Comparison of ENCODE assay signal across 11 cellular contexts in the genomic region with DNA sequence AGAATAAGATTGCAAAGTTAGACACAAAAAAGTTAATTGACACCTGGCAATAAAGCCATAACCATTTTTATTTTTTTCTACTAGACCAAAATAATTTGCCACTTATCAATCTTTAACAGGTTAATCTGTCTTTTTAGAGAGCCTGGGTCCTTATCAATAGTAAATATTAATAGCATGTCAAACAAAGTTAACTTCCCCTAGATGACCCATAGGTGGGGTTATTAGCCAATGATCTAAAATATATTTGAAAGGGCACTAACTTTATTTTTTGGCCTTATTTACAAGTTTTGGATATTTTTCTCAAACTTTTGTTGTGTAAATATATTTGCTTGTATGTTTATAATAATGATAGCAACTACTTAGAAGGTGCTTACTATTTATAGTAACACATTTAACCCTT. TPM values are rescaled to one million over a fixed set of nuclear protein-coding genes. Genes with fewer than 3 reads are reported as not detected.
A peak's percentile ranks its signal among the peaks of the same experiment; 100 is the strongest.
DNase-seq lines count a peak whose midpoint lies in the region; ATAC-seq and TF ChIP-seq lines count a peak whose summit lies in the region.
"Had no signal": no experiment of that assay in that cellular context is flagged by ENCODE, and none has a peak within 500 bp of the region (broad histone marks: within the 10 kb centered on the region; RNA-seq: fewer than 3 reads in every experiment).

No MANE protein-coding gene starts in this region.

- H3K4me3 ChIP-seq in Caco-2 (ENCODE audit: low read depth, low read length) (no peak overlapping the region), neural progenitor cell (no peak overlapping the region)

- H4K20me1 ChIP-seq in neural progenitor cell (ENCODE audit: low read depth) = no peaks in the 10 kb centered on the region

- H3K4me2 ChIP-seq in neural progenitor cell = no peak overlapping the region

- H3K36me3 Mint-ChIP-seq in Caco-2 (ENCODE audit: insufficient read depth, unreplicated experiment) (no peaks in the 10 kb centered on the region), MCF 10A (ENCODE audit: insufficient read depth, unreplicated experiment) (no peaks in the 10 kb centered on the region), neural progenitor cell (no peaks in the 10 kb centered on the region)

- H3K27ac Mint-ChIP-seq in Caco-2 (ENCODE audit: unreplicated experiment) (no peak overlapping the region), MCF 10A (ENCODE audit: low read depth, unreplicated experiment) (no peak overlapping the region), neural progenitor cell (no peak overlapping the region)
- H3K27ac Mint-ChIP-seq: activated T-cell treated with anti-CD3 and anti-CD28 coated beads, Interleukin-2, amount 50 U/mL, for 24 hours had no signal

- H3K9me3 Mint-ChIP-seq in Caco-2 (ENCODE audit: unreplicated experiment) (no peaks in the 10 kb centered on the region), MCF 10A (ENCODE audit: unreplicated experiment) (no peaks in the 10 kb centered on the region), neural progenitor cell (no peaks in the 10 kb centered on the region)
- H3K9me3 Mint-ChIP-seq: activated T-cell treated with anti-CD3 and anti-CD28 coated beads, Interleukin-2, amount 50 U/mL, for 24 hours had no signal

- in situ Hi-C loops in GM13976 (cut with MboI; ENCODE audit: low sequenced_read_pairs, unreplicated experiment) = no loop called here

- H3K36me3 ChIP-seq in Caco-2 (ENCODE audit: control insufficient read depth, insufficient read depth, low read length) (no peaks in the 10 kb centered on the region), neural progenitor cell (no peaks in the 10 kb centered on the region)

- H3K9me3 ChIP-seq in Caco-2 = no peaks in the 10 kb centered on the region
- no peaks in the 10 kb centered on the region for H3K9me3 ChIP-seq in neural progenitor cell (ENCODE audit: low read depth)

- TF ChIP-seq CTCF in Caco-2 (IDR thresholded peaks at IDR 0.05; ENCODE audit: insufficient read depth in 1 of 2, low read depth in 1 of 2, low read length in 1 of 2, severe bottlenecking in 1 of 2, unreplicated experiment in 1 of 2) = peak; percentile 54 to 56
- peak; percentile 36 for TF ChIP-seq CTCF in MCF 10A (IDR thresholded peaks at IDR 0.05; ENCODE audit: unreplicated experiment)
- peak; percentile 49 for TF ChIP-seq CTCF in neural progenitor cell (IDR thresholded peaks at IDR 0.05)
- TF ChIP-seq CTCF in GM13976 (IDR thresholded peaks at IDR 0.05; ENCODE audit: borderline replicate concordance, control extremely low read depth, extremely low read depth, insufficient read depth, missing control alignments) = no peak

- CTCF ChIA-PET in Caco-2 (lab: Charles Lee) = interaction anchor here (0.6 to 4.5 kb wide), 7 partner anchors 68 to 239 kb away, joined by 3 to 51 read pairs (median 3); no protein-coding TSS in a partner anchor
- CTCF ChIA-PET in MCF 10A (lab: Yijun Ruan, JAX) = interaction anchor here (0.7 to 4.5 kb wide), 4 partner anchors 9 to 235 kb away, joined by 3 to 15 read pairs (median 4); no protein-coding TSS in a partner anchor

- no peaks in the 10 kb centered on the region for H3K27me3 Mint-ChIP-seq in Caco-2 (ENCODE audit: insufficient read depth, unreplicated experiment)
- no peaks in the 10 kb centered on the region for H3K27me3 Mint-ChIP-seq in MCF 10A (ENCODE audit: insufficient read depth, unreplicated experiment)
- peaks cover 21% of the 10 kb centered on the region for H3K27me3 Mint-ChIP-seq in neural progenitor cell (ENCODE audit: insufficient read depth, low read depth)
- H3K27me3 Mint-ChIP-seq: activated T-cell treated with anti-CD3 and anti-CD28 coated beads, Interleukin-2, amount 50 U/mL, for 24 hours had no signal

- no peak for DNase-seq in Caco-2
- peak; percentile 61 for DNase-seq in HuH-7 (ENCODE audit: low spot score)
- DNase-seq in MCF 10A (ENCODE audit: unreplicated experiment) = no peak
- DNase-seq in neural progenitor cell (ENCODE audit: low spot score) = no peak
- DNase-seq in activated T-cell treated with anti-CD3 and anti-CD28 coated beads, Interleukin-2, amount 50 U/mL, for 48 hours = no peak
- no peak for DNase-seq in GM13976 (ENCODE audit: low spot score)
- DNase-seq in NCI-H1092 (lab: John Stamatoyannopoulos, UW) = no peak
- DNase-seq: activated T-cell treated with anti-CD3 and anti-CD28 coated beads, Interleukin-2, amount 50 U/mL, for 24 hours; midbrain; Right ventricle myocardium superior had no signal

- BruUV-seq in Caco-2 (replicated peaks; lab: Mats Ljungman, UMichigan) (no TSS peak), MCF 10A (replicated peaks; lab: Mats Ljungman, UMichigan) (no TSS peak)

- peaks cover 10% of the 10 kb centered on the region for H3F3A ChIP-seq in neural progenitor cell (ENCODE audit: low read depth)

- peaks cover 7% of the 10 kb centered on the region for H3K4me1 Mint-ChIP-seq in Caco-2 (ENCODE audit: low read depth, unreplicated experiment)
- H3K4me1 Mint-ChIP-seq in MCF 10A (ENCODE audit: insufficient read depth, unreplicated experiment) = no peaks in the 10 kb centered on the region
- H3K4me1 Mint-ChIP-seq in neural progenitor cell = peaks cover 21% of the 10 kb centered on the region

- H3K4me1 ChIP-seq in Caco-2 = peaks cover 13% of the 10 kb centered on the region; the same call in 1 of the 2 replicates
- peaks cover 14% of the 10 kb centered on the region for H3K4me1 ChIP-seq in neural progenitor cell

- no peak overlapping the region for H3K9ac ChIP-seq in neural progenitor cell

- H3K27me3 ChIP-seq in Caco-2 (replicated peaks; ENCODE audit: control insufficient read depth, insufficient read depth, low read length) = no peaks in the 10 kb centered on the region
- H3K27me3 ChIP-seq in neural progenitor cell = peaks cover 3% of the 10 kb centered on the region

- H2AFZ ChIP-seq in neural progenitor cell (replicated peaks) = no peak overlapping the region

- no peaks in the 10 kb centered on the region for H3K79me2 ChIP-seq in neural progenitor cell (ENCODE audit: low read depth)

- intact Hi-C loops in Caco-2 (cut with micrococcal nuclease; ENCODE audit: unreplicated experiment) (no loop called here), MCF 10A (cut with micrococcal nuclease) (loop anchor here (1.0 kb wide), 1 partner anchor 31 kb away; no protein-coding TSS in a partner anchor)

- ATAC-seq in HG03342 (IDR thresholded peaks at IDR 0.05; ENCODE audit: unreplicated experiment) = no peak

- H3K4me3 Mint-ChIP-seq in Caco-2 (ENCODE audit: unreplicated experiment) = no peak overlapping the region
- no peak overlapping the region for H3K4me3 Mint-ChIP-seq in MCF 10A (ENCODE audit: unreplicated experiment)
- H3K4me3 Mint-ChIP-seq in neural progenitor cell = no peak overlapping the region
- H3K4me3 Mint-ChIP-seq: activated T-cell treated with anti-CD3 and anti-CD28 coated beads, Interleukin-2, amount 50 U/mL, for 24 hours had no signal

- POLR2A ChIA-PET in Caco-2 (lab: Charles Lee) (no interaction called here), MCF 10A (lab: Yijun Ruan, JAX) (interaction anchor here (0.6 kb wide), 2 partner anchors 89 to 200 kb away, joined by 3 read pairs; no protein-coding TSS in a partner anchor)

- no peak overlapping the region for H3K27ac ChIP-seq in neural progenitor cell

RNA-seq across cellular contexts. Expression of a gene that starts 3.9 kb away (rescaled TPM):
- not detected in 2 replicates for total RNA-seq in Caco-2 (2022)
- total RNA-seq in MCF 10A (2022) = not detected in 2 replicates
- 0.39 and 0.46 TPM in 2 replicates for total RNA-seq in neural progenitor cell (ENCODE audit: low replicate concordance)
- total RNA-seq: Right ventricle myocardium superior had no signal

RNA-seq across cellular contexts. Expression of a gene that starts 15.5 kb away (rescaled TPM):
- total RNA-seq in Caco-2 (2022) (0.74 TPM in 1 of 2 replicates, not detected in the other), MCF 10A (2022) (not detected in 2 replicates), neural progenitor cell (ENCODE audit: low replicate concordance) (0.22 and 2.0 TPM in 2 replicates)

RNA-seq across cellular contexts. Expression of a gene that starts 43.3 kb away (rescaled TPM):
- total RNA-seq in Caco-2 (2022) (3.5 and 3.6 TPM in 2 replicates), MCF 10A (2022) (not detected in 2 replicates), neural progenitor cell (ENCODE audit: low replicate concordance) (9.3 and 25.1 TPM in 2 replicates)

RNA-seq across cellular contexts. Expression of a gene that starts 59.7 kb away (rescaled TPM):
- 92.7 and 112 TPM in 2 replicates for total RNA-seq in Caco-2 (2022)
- total RNA-seq in MCF 10A (2022) = 14.7 and 16.1 TPM in 2 replicates
- 13.8 and 18.9 TPM in 2 replicates for total RNA-seq in neural progenitor cell (ENCODE audit: low replicate concordance)
